ENCODE assay signal across 14 cellular contexts in genomic region chr15:62094398-62094797, GRCh38. TPM values are rescaled to one million over a fixed set of nuclear protein-coding genes. Genes with fewer than 3 reads are reported as not detected.
"Had no signal": no experiment of that assay in that cellular context is flagged by ENCODE, and none has a peak within 500 bp of the region (broad histone marks: within the 10 kb centered on the region; RNA-seq: fewer than 3 reads in every experiment).

No MANE protein-coding gene starts in this region.

- H3K4me1 Mint-ChIP-seq: activated naive CD4-positive, alpha-beta T cell treated with anti-CD3 and anti-CD28 coated beads, Interleukin-2, amount 10 ng/mL, durations not matched to agents 7 days and 5 days had no signal

- H3K27me3 Mint-ChIP-seq: activated naive CD4-positive, alpha-beta T cell treated with anti-CD3 and anti-CD28 coated beads, Interleukin-2, amount 10 ng/mL, durations not matched to agents 7 days and 5 days had no signal

- H3K36me3 Mint-ChIP-seq: activated naive CD4-positive, alpha-beta T cell treated with anti-CD3 and anti-CD28 coated beads, Interleukin-2, amount 10 ng/mL, durations not matched to agents 7 days and 5 days had no signal

- DNase-seq: activated CD4-positive, alpha-beta T cell treated with anti-CD3 and anti-CD28 coated beads, Interleukin-2, amount 50 U/mL, for 48 hours; activated naive CD4-positive, alpha-beta T cell treated with anti-CD3 and anti-CD28 coated beads, Interleukin-2, amount 10 ng/mL, durations not matched to agents 7 days and 5 days; activated T-cell treated with anti-CD3 and anti-CD28 coated beads, Interleukin-2, amount 50 U/mL, for 1 hour; effector memory CD8-positive, alpha-beta T cell; left colon; ovary; right lobe of liver; uterus had no signal

- H3K4me1 ChIP-seq: ascending aorta, breast epithelium, right lobe of liver, uterus had no signal

- H3K27ac ChIP-seq: ascending aorta, breast epithelium, epithelial cell of prostate, ovary, right lobe of liver, uterus, VCaP had no signal

- H3K27ac Mint-ChIP-seq: activated naive CD4-positive, alpha-beta T cell treated with anti-CD3 and anti-CD28 coated beads, Interleukin-2, amount 10 ng/mL, durations not matched to agents 7 days and 5 days; dendritic cell treated with granulocyte-macrophage colony-stimulating factor and Interleukin-4, amounts not matched to agents 40 ng/mL and 50 ng/mL, for 4 days; effector memory CD8-positive, alpha-beta T cell had no signal

- FAIRE-seq: islet of Langerhans had no signal

- H3K4me3 ChIP-seq: ascending aorta, breast epithelium, ovary, right lobe of liver, uterus had no signal

- H3K27me3 ChIP-seq: ascending aorta, breast epithelium, ovary, right lobe of liver, uterus had no signal

- ATAC-seq: effector memory CD8-positive, alpha-beta T cell; left colon; right lobe of liver had no signal

- H3K36me3 ChIP-seq: ascending aorta, breast epithelium, ovary, right lobe of liver, uterus had no signal

- H3K9me3 ChIP-seq: ascending aorta, breast epithelium, ovary, right lobe of liver, uterus had no signal

- H3K4me3 Mint-ChIP-seq: activated naive CD4-positive, alpha-beta T cell treated with anti-CD3 and anti-CD28 coated beads, Interleukin-2, amount 10 ng/mL, durations not matched to agents 7 days and 5 days; dendritic cell treated with granulocyte-macrophage colony-stimulating factor and Interleukin-4, amounts not matched to agents 40 ng/mL and 50 ng/mL, for 4 days; effector memory CD8-positive, alpha-beta T cell had no signal

- H3K9me3 Mint-ChIP-seq: activated naive CD4-positive, alpha-beta T cell treated with anti-CD3 and anti-CD28 coated beads, Interleukin-2, amount 10 ng/mL, durations not matched to agents 7 days and 5 days; dendritic cell treated with granulocyte-macrophage colony-stimulating factor and Interleukin-4, amounts not matched to agents 40 ng/mL and 50 ng/mL, for 4 days; effector memory CD8-positive, alpha-beta T cell had no signal

RNA-seq across cellular contexts. Expression of gene C2CD4A, which starts 27.6 kb away (rescaled TPM):
- total RNA-seq: ascending aorta had no signal
